Comparison of ENCODE assay signal across 23 cellular contexts in genomic region chr6:7003041-7003440, GRCh38.
DNase-seq lines count a peak whose midpoint lies in the region; ATAC-seq, FAIRE-seq and TF ChIP-seq lines count a peak whose summit lies in the region.
"Had no signal": no experiment of that assay in that cellular context is flagged by ENCODE, and none has a peak within 500 bp of the region (broad histone marks: within the 10 kb centered on the region; RNA-seq: fewer than 3 reads in every experiment).

No MANE protein-coding gene starts in this region.

- H3K4ac ChIP-seq in H1 (replicated peaks; ENCODE audit: insufficient read length, low read depth, low read length), result no peak overlapping the region

- no peak overlapping the region for H4K8ac ChIP-seq in H1 (ENCODE audit: extremely low read depth, insufficient read depth, low read length)

- no peaks in the 10 kb centered on the region for H3K27me3 ChIP-seq in H1 (replicated peaks in 1 of 4; ENCODE audit: control insufficient read depth in 3 of 4, extremely low read depth in 1 of 4, insufficient read depth in 3 of 4, low read length in 3 of 4)
- H3K27me3 ChIP-seq in spleen (replicated peaks in 1 of 7), result no peaks in the 10 kb centered on the region
- no peaks in the 10 kb centered on the region for H3K27me3 ChIP-seq in A673 (replicated peaks; ENCODE audit: insufficient read depth, low read depth, low read length, poor library complexity)
- H3K27me3 ChIP-seq: BLaER1 treated with 17β-estradiol and CSF1 and Interleukin-3, amounts not matched to agents 10 nM and 100 nM had no signal

- H2BK20ac ChIP-seq in H1 (ENCODE audit: low read length), result no peak overlapping the region

- no peak for TF ChIP-seq EP300 in H1 (IDR thresholded peaks at IDR 0.05; ENCODE audit: borderline replicate concordance in 1 of 2, low read depth in 2 of 2, low read length in 2 of 2)

- H3K4me2 ChIP-seq in H1 (ENCODE audit: insufficient read depth in 1 of 2, low read depth in 2 of 2, low read length in 2 of 2), result no peak overlapping the region

- no peaks in the 10 kb centered on the region for H3K36me3 Mint-ChIP-seq in stimulated activated naive B cell treated with anti-CD40 and anti-IgM and Interleukin-4, amounts not matched to agents 10 μg/mL and 1 μg/mL and 100 μg/mL, for 72 hours
- H3K36me3 Mint-ChIP-seq: CD8-positive, alpha-beta T cell had no signal

- 0 out of 2 replicates have a peak overlapping the region, but pooled peaks have one; percentile 8 for H2AFZ ChIP-seq in H1 (ENCODE audit: low read length)

- H3K27ac ChIP-seq in SK-N-MC (peak overlapping the region; percentile 88), H1 (ENCODE audit: low read depth, low read length) (no peak overlapping the region), spleen (no peak overlapping the region), A673 (ENCODE audit: low read depth, low read length, poor library complexity, severe bottlenecking) (no peak overlapping the region)
- H3K27ac ChIP-seq: BLaER1 treated with 17β-estradiol and CSF1 and Interleukin-3, amounts not matched to agents 10 nM and 100 nM; C4-2B had no signal

- H2AK5ac ChIP-seq in H1 (ENCODE audit: low read depth, low read length), result no peak overlapping the region

- no peak for TF ChIP-seq POLR2A in H1 (IDR thresholded peaks at IDR 0.05; ENCODE audit: control extremely low read depth in 1 of 2, low read depth in 2 of 2, low read length in 2 of 2)
- no peak for TF ChIP-seq POLR2A in spleen (IDR thresholded peaks at IDR 0.05)

- no peak overlapping the region for H3K9ac ChIP-seq in SK-N-MC (ENCODE audit: insufficient read length)
- H3K9ac ChIP-seq in H1 (replicated peaks in 1 of 4; ENCODE audit: extremely low read depth in 1 of 4, low read depth in 3 of 4, low read length in 3 of 4), result no peak overlapping the region
- H3K9ac ChIP-seq: BLaER1 treated with 17β-estradiol and CSF1 and Interleukin-3, amounts not matched to agents 10 nM and 100 nM had no signal

- H3K23me2 ChIP-seq in H1 (ENCODE audit: low read depth, low read length), result no peaks in the 10 kb centered on the region

- 90 to 100% methylated on average over 2 to 9 of the region's 9 CpGs for WGBS in H1 (ENCODE audit: extremely low coverage in 1 of 2, insufficient coverage in 1 of 2, insufficient read length in 1 of 2, insufficient replicate concordance in 2 of 2, low coverage in 1 of 2, low lambda C conversion rate in 2 of 2, missing lambda C conversion rate in 1 of 2), 2 experiments
- WGBS in spleen, 5 donors, result 85 to 99% (median 92%) methylated on average over 6 to 9 of the region's 9 CpGs

- H3K27ac Mint-ChIP-seq in stimulated activated naive B cell treated with anti-CD40 and anti-IgM and Interleukin-4, amounts not matched to agents 10 μg/mL and 1 μg/mL and 100 μg/mL, for 72 hours, result no peak overlapping the region
- H3K27ac Mint-ChIP-seq: B cell; CD4-positive, alpha-beta T cell; CD8-positive, alpha-beta T cell had no signal

- 0 out of 2 replicates have a peak overlapping the region, but pooled peaks have one; percentile 37 for H2BK15ac ChIP-seq in H1 (ENCODE audit: low read length)

- ATAC-seq in stimulated activated naive B cell treated with anti-CD40 and anti-IgM and Interleukin-4, amounts not matched to agents 10 μg/mL and 1 μg/mL and 100 μg/mL, for 72 hours (replicated peaks), result no peak
- ATAC-seq: CD8-positive, alpha-beta T cell had no signal

- no peak overlapping the region for H2BK5ac ChIP-seq in H1 (ENCODE audit: low read depth, low read length)

- no peak overlapping the region for H3K56ac ChIP-seq in H1 (replicated peaks; ENCODE audit: insufficient read length, low read depth, low read length)

- no peak overlapping the region for H4K5ac ChIP-seq in H1 (ENCODE audit: insufficient read length, low read depth, low read length)

- H3K4me1 ChIP-seq in H1 (replicated peaks in 1 of 4; ENCODE audit: control insufficient read depth in 3 of 4, insufficient read depth in 4 of 4, low read length in 3 of 4) (peaks cover 0 to 2% (median 0%) of the 10 kb centered on the region in 4 experiments; a peak in 1 of 7 replicates), spleen (no peaks in the 10 kb centered on the region), A673 (ENCODE audit: insufficient read depth, low read length, poor library complexity, severe bottlenecking) (peaks cover 13% of the 10 kb centered on the region)

- no peaks in the 10 kb centered on the region for H3K79me1 ChIP-seq in H1 (ENCODE audit: low read depth, low read length)

- intact Hi-C loops in spleen (cut with DNase I; ENCODE audit: low total_unique reads) (no loop called here), A673 (cut with micrococcal nuclease; ENCODE audit: unreplicated experiment) (no loop called here)

- H3K36me3 ChIP-seq in SK-N-MC (ENCODE audit: insufficient read depth, low read length) (no peaks in the 10 kb centered on the region), H1 (ENCODE audit: control insufficient read depth in 2 of 4, insufficient read depth in 4 of 4, low read length in 3 of 4) (no peaks in the 10 kb centered on the region), spleen (no peaks in the 10 kb centered on the region), A673 (ENCODE audit: insufficient read depth, low read length, poor library complexity, severe bottlenecking) (no peaks in the 10 kb centered on the region)
- H3K36me3 ChIP-seq: BLaER1 treated with 17β-estradiol and CSF1 and Interleukin-3, amounts not matched to agents 10 nM and 100 nM had no signal

- DNase-seq in SK-N-MC (ENCODE audit: low read depth, low spot score) (no peak), H1 (ENCODE audit: low read depth in 1 of 2, low spot score in 2 of 2) (no peak), spleen (peak; percentile 6), HuH-7 (ENCODE audit: low spot score) (no peak), A673 (ENCODE audit: low spot score) (no peak), NCI-H2107 treated with DMSO at 0.1 percent for 48 hours (lab: John Stamatoyannopoulos, UW; ENCODE audit: unreplicated experiment) (no peak)
- no peak for DNase-seq in stimulated activated naive B cell treated with anti-CD40 and anti-IgM and Interleukin-4, amounts not matched to agents 10 μg/mL and 1 μg/mL and 100 μg/mL, for 72 hours
- DNase-seq: 8988T; AML-193; Caco-2; Calu3; CD4-positive, alpha-beta T cell; CD8-positive, alpha-beta T cell; DMS79 treated with DMSO at 0.1 percent for 48 hours; GF-D8 had no signal

- H2BK120ac ChIP-seq in H1 (replicated peaks; ENCODE audit: low read depth, low read length), result no peak overlapping the region

- H4K20me1 ChIP-seq in H1 (replicated peaks in 1 of 2; ENCODE audit: control insufficient read depth in 1 of 2, insufficient read depth in 2 of 2, low read length in 2 of 2), result no peaks in the 10 kb centered on the region
- H4K20me1 ChIP-seq: BLaER1 treated with 17β-estradiol and CSF1 and Interleukin-3, amounts not matched to agents 10 nM and 100 nM had no signal

- CTCF ChIA-PET in H1 (lab: Charles Lee; ENCODE audit: partially characterized antibody), result no interaction called here
- CTCF ChIA-PET in A673 (lab: Charles Lee), result no interaction called here

- H3K27me3 Mint-ChIP-seq in stimulated activated naive B cell treated with anti-CD40 and anti-IgM and Interleukin-4, amounts not matched to agents 10 μg/mL and 1 μg/mL and 100 μg/mL, for 72 hours, result peaks cover 0 to 6% of the 10 kb centered on the region in 2 donors

- no peak overlapping the region for H3K14ac ChIP-seq in H1 (ENCODE audit: insufficient read length)

- no peak for TF ChIP-seq RAD21 in H1 (IDR thresholded peaks at IDR 0.05 in 1 of 2, conservative IDR thresholded peaks at IDR 0.05 in 1 of 2; ENCODE audit: low read depth in 2 of 2, low read length in 2 of 2)

- H3K4me3 ChIP-seq in SK-N-MC, result no peak overlapping the region
- no peak overlapping the region for H3K4me3 ChIP-seq in H1 (ENCODE audit: extremely low read depth in 1 of 4, insufficient read depth in 2 of 4, low read depth in 3 of 4, low read length in 4 of 4)
- no peak overlapping the region for H3K4me3 ChIP-seq in spleen
- H3K4me3 ChIP-seq in A673 (ENCODE audit: low read depth, low read length, poor library complexity, severe bottlenecking), result no peak overlapping the region
- H3K4me3 ChIP-seq: BLaER1 treated with 17β-estradiol and CSF1 and Interleukin-3, amounts not matched to agents 10 nM and 100 nM had no signal

- FAIRE-seq in H1 (lab: Jason Lieb, UNC), result no peak
- FAIRE-seq: A204.1, D721Med, G401.6, GM12891, GM19239 had no signal

- H3K79me2 ChIP-seq in H1 (ENCODE audit: control insufficient read depth in 1 of 2, insufficient read depth in 2 of 2, low read length in 2 of 2), result no peaks in the 10 kb centered on the region

- TF ChIP-seq CTCF in H1 (IDR thresholded peaks at IDR 0.05; ENCODE audit: control extremely low read depth in 1 of 3, insufficient read depth in 1 of 3, low read depth in 1 of 3, low read length in 3 of 3) (no peak), spleen (IDR thresholded peaks at IDR 0.05 in 8 of 11, conservative IDR thresholded peaks at IDR 0.05 in 3 of 11) (no peak), A673 (conservative IDR thresholded peaks at IDR 0.05; ENCODE audit: low read depth, low read length) (no peak)

- BruUV-seq in A673 (replicated peaks; lab: Mats Ljungman, UMichigan), result no TSS peak

- H3K4me3 Mint-ChIP-seq in stimulated activated naive B cell treated with anti-CD40 and anti-IgM and Interleukin-4, amounts not matched to agents 10 μg/mL and 1 μg/mL and 100 μg/mL, for 72 hours, result no peak overlapping the region
- H3K4me3 Mint-ChIP-seq: B cell; CD4-positive, alpha-beta T cell; CD8-positive, alpha-beta T cell had no signal

- H3K18ac ChIP-seq in H1 (ENCODE audit: extremely low read depth, low read length), result no peak overlapping the region

- H3K9me3 ChIP-seq in SK-N-MC (ENCODE audit: low read depth, low read length), result no peaks in the 10 kb centered on the region
- H3K9me3 ChIP-seq in H1 (ENCODE audit: insufficient read depth in 2 of 2, low read depth in 1 of 2, low read length in 1 of 2), result no peaks in the 10 kb centered on the region
- H3K9me3 ChIP-seq in spleen, result no peaks in the 10 kb centered on the region
- no peaks in the 10 kb centered on the region for H3K9me3 ChIP-seq in A673 (ENCODE audit: low read depth, low read length, poor library complexity, severe bottlenecking)
- H3K9me3 ChIP-seq: BLaER1 treated with 17β-estradiol and CSF1 and Interleukin-3, amounts not matched to agents 10 nM and 100 nM had no signal

- H3K9me3 Mint-ChIP-seq in stimulated activated naive B cell treated with anti-CD40 and anti-IgM and Interleukin-4, amounts not matched to agents 10 μg/mL and 1 μg/mL and 100 μg/mL, for 72 hours, result no peaks in the 10 kb centered on the region
- H3K9me3 Mint-ChIP-seq: CD4-positive, alpha-beta T cell; CD8-positive, alpha-beta T cell had no signal

- H3K4me1 Mint-ChIP-seq in stimulated activated naive B cell treated with anti-CD40 and anti-IgM and Interleukin-4, amounts not matched to agents 10 μg/mL and 1 μg/mL and 100 μg/mL, for 72 hours, result no peaks in the 10 kb centered on the region
- H3K4me1 Mint-ChIP-seq: B cell had no signal

- POLR2A ChIA-PET in H1 (lab: Charles Lee; ENCODE audit: partially characterized antibody), result no interaction called here
- POLR2A ChIA-PET in A673 (lab: Charles Lee; ENCODE audit: low non-redundant PET), result no interaction called here

- no peak overlapping the region for H3K23ac ChIP-seq in H1 (ENCODE audit: insufficient read length)

- H4K91ac ChIP-seq in H1 (replicated peaks; ENCODE audit: insufficient read length, low read length), result no peak overlapping the region

- no peak overlapping the region for H2BK12ac ChIP-seq in H1 (ENCODE audit: low read depth, low read length)

TF ChIP-seq in H1, 55 proteins besides CTCF, POLR2A, EP300 and RAD21 (continues in another document):
- TF ChIP-seq TAF1 (IDR thresholded peaks at IDR 0.05; ENCODE audit: low read depth, low read length), result no peak
- no peak for TF ChIP-seq CBX5 (IDR thresholded peaks at IDR 0.05; ENCODE audit: low read depth, low read length)
